Comparison of ENCODE assay signal across 1 cellular context in the genomic region with DNA sequence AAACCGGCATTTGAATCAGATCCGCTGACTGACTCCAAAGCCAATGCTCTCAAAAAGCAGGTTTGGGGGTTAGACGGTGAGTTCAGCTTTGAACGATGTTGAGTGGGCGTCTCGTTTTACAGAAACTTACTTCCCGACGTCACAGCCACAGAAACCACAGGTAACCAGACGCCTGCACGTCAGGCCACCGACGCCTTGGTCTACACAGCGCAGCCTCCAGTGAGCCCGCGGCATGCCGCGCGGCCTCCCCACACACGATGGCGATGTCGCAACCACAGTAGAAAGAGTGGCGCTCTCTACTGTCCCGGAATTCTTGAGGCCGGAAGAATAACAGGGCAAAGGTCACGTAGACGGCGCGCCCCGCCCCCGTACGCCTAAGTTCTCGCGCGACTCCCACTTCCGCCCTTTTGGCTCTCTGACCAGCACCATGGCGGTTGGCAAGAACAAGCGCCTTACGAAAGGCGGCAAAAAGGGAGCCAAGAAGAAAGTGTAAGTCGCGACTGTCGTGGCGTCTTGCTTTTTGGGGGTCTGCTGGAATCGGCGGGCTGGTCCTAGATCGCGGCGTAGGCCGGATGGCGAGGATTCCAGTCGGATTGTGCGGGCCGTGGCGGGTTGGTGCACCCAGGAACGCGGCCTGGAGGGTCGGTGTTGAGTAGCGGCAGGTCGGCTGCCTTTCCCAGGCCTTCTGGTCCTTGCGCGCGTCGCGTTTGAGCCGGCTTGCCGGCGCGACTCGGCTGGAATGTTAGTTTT.
TF ChIP-seq lines count a peak whose summit lies in the region.

A gene (plus strand): TSS at position 403 of the 750 bp plus-strand sequence. CDS start 25 bp downstream, at position 428.

TF ChIP-seq in HEK293, 187 proteins besides CTCF, POLR2A, EP300 and RAD21 (continued from another document and continues in another):
- TF ChIP-seq, protein P1, sequence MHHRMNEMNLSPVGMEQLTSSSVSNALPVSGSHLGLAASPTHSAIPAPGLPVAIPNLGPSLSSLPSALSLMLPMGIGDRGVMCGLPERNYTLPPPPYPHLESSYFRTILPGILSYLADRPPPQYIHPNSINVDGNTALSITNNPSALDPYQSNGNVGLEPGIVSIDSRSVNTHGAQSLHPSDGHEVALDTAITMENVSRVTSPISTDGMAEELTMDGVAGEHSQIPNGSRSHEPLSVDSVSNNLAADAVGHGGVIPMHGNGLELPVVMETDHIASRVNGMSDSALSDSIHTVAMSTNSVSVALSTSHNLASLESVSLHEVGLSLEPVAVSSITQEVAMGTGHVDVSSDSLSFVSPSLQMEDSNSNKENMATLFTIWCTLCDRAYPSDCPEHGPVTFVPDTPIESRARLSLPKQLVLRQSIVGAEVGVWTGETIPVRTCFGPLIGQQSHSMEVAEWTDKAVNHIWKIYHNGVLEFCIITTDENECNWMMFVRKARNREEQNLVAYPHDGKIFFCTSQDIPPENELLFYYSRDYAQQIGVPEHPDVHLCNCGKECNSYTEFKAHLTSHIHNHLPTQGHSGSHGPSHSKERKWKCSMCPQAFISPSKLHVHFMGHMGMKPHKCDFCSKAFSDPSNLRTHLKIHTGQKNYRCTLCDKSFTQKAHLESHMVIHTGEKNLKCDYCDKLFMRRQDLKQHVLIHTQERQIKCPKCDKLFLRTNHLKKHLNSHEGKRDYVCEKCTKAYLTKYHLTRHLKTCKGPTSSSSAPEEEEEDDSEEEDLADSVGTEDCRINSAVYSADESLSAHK (tag by site-specific recombination; IDR thresholded peaks at IDR 0.05): peak; percentile 86
- TF ChIP-seq ZNF155 (tag by site-specific recombination; IDR thresholded peaks at IDR 0.05) (no peak), ZNF24 (tag by site-specific recombination; IDR thresholded peaks at IDR 0.05) (peak; percentile 86; the same call in 1 of the 2 replicates), ZNF112 (tag by site-specific recombination; IDR thresholded peaks at IDR 0.05) (no peak), ZNF514 (tag by site-specific recombination; IDR thresholded peaks at IDR 0.05) (no peak), ZNF433 (tag by site-specific recombination; IDR thresholded peaks at IDR 0.05; ENCODE audit: low read depth) (no peak), ZNF626 (tag by site-specific recombination; IDR thresholded peaks at IDR 0.05) (no peak), ZBTB1 (tag by site-specific recombination; IDR thresholded peaks at IDR 0.05) (no peak), ZNF837 (tag by site-specific recombination; IDR thresholded peaks at IDR 0.05) (no peak), ZNF529 (tag by site-specific recombination; IDR thresholded peaks at IDR 0.05; ENCODE audit: insufficient replicate concordance) (no peak), ZNF660 (tag by site-specific recombination; IDR thresholded peaks at IDR 0.05) (peak; percentile 66; the same call in 1 of the 2 replicates), ZFP41 (tag by site-specific recombination; IDR thresholded peaks at IDR 0.05; ENCODE audit: borderline replicate concordance) (no peak), ZNF138 (tag by site-specific recombination; IDR thresholded peaks at IDR 0.05; ENCODE audit: borderline replicate concordance) (no peak), ZBTB17 (tag by site-specific recombination; IDR thresholded peaks at IDR 0.05) (peak; percentile 71), ZNF302 (tag by site-specific recombination; IDR thresholded peaks at IDR 0.05; ENCODE audit: low read depth) (no peak), SALL2 (tag by site-specific recombination; IDR thresholded peaks at IDR 0.05; ENCODE audit: borderline replicate concordance) (no peak), MYNN (tag by site-specific recombination; IDR thresholded peaks at IDR 0.05; ENCODE audit: borderline replicate concordance) (peak; percentile 15; the same call in 1 of the 2 replicates), SP7 (tag by site-specific recombination; IDR thresholded peaks at IDR 0.05) (peak; percentile 88), ZBTB8A (tag by site-specific recombination; IDR thresholded peaks at IDR 0.05) (no peak; the same call in 1 of the 2 replicates), ZNF707 (tag by site-specific recombination; IDR thresholded peaks at IDR 0.05) (no peak), ZNF555 (tag by site-specific recombination; conservative IDR thresholded peaks at IDR 0.05) (no peak), FEZF1 (tag by site-specific recombination; IDR thresholded peaks at IDR 0.05) (no peak), KLF16 (tag by site-specific recombination; IDR thresholded peaks at IDR 0.05) (peak; percentile 96), ZNF114 (tag by site-specific recombination; IDR thresholded peaks at IDR 0.05) (no peak), PRDM1 (tag by site-specific recombination; IDR thresholded peaks at IDR 0.05) (no peak), ZNF16 (tag by site-specific recombination; IDR thresholded peaks at IDR 0.05; ENCODE audit: low read depth) (no peak), ZNF624 (tag by site-specific recombination; IDR thresholded peaks at IDR 0.05) (no peak), MZF1 (tag by site-specific recombination; IDR thresholded peaks at IDR 0.05; ENCODE audit: borderline replicate concordance) (no peak), ZNF211 (tag by site-specific recombination; IDR thresholded peaks at IDR 0.05; ENCODE audit: low read depth) (no peak), ZNF404 (tag by site-specific recombination; IDR thresholded peaks at IDR 0.05) (no peak), ZNF610 (tag by site-specific recombination; IDR thresholded peaks at IDR 0.05; ENCODE audit: borderline replicate concordance) (peak; percentile 86), SP2 (tag by site-specific recombination; IDR thresholded peaks at IDR 0.05) (peak; percentile 85), ZNF341 (tag by site-specific recombination; IDR thresholded peaks at IDR 0.05; ENCODE audit: low read depth) (no peak), ZNF791 (tag by site-specific recombination; IDR thresholded peaks at IDR 0.05) (no peak), WT1 (tag by site-specific recombination; IDR thresholded peaks at IDR 0.05) (peak; percentile 53), ZNF174 (tag by site-specific recombination; IDR thresholded peaks at IDR 0.05) (no peak), ZNF175 (tag by site-specific recombination; IDR thresholded peaks at IDR 0.05) (no peak), ZNF558 (tag by site-specific recombination; IDR thresholded peaks at IDR 0.05) (peak; percentile 30; the same call in 1 of the 2 replicates), ZSCAN30 (tag by site-specific recombination; IDR thresholded peaks at IDR 0.05) (no peak), ZNF157 (tag by site-specific recombination; IDR thresholded peaks at IDR 0.05) (no peak)
- TF ChIP-seq, protein P2, sequence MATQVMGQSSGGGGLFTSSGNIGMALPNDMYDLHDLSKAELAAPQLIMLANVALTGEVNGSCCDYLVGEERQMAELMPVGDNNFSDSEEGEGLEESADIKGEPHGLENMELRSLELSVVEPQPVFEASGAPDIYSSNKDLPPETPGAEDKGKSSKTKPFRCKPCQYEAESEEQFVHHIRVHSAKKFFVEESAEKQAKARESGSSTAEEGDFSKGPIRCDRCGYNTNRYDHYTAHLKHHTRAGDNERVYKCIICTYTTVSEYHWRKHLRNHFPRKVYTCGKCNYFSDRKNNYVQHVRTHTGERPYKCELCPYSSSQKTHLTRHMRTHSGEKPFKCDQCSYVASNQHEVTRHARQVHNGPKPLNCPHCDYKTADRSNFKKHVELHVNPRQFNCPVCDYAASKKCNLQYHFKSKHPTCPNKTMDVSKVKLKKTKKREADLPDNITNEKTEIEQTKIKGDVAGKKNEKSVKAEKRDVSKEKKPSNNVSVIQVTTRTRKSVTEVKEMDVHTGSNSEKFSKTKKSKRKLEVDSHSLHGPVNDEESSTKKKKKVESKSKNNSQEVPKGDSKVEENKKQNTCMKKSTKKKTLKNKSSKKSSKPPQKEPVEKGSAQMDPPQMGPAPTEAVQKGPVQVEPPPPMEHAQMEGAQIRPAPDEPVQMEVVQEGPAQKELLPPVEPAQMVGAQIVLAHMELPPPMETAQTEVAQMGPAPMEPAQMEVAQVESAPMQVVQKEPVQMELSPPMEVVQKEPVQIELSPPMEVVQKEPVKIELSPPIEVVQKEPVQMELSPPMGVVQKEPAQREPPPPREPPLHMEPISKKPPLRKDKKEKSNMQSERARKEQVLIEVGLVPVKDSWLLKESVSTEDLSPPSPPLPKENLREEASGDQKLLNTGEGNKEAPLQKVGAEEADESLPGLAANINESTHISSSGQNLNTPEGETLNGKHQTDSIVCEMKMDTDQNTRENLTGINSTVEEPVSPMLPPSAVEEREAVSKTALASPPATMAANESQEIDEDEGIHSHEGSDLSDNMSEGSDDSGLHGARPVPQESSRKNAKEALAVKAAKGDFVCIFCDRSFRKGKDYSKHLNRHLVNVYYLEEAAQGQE (tag by site-specific recombination; IDR thresholded peaks at IDR 0.05): peak; percentile 38
- TF ChIP-seq, protein P3, sequence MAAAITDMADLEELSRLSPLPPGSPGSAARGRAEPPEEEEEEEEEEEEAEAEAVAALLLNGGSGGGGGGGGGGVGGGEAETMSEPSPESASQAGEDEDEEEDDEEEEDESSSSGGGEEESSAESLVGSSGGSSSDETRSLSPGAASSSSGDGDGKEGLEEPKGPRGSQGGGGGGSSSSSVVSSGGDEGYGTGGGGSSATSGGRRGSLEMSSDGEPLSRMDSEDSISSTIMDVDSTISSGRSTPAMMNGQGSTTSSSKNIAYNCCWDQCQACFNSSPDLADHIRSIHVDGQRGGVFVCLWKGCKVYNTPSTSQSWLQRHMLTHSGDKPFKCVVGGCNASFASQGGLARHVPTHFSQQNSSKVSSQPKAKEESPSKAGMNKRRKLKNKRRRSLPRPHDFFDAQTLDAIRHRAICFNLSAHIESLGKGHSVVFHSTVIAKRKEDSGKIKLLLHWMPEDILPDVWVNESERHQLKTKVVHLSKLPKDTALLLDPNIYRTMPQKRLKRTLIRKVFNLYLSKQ (tag by site-specific recombination; IDR thresholded peaks at IDR 0.05; ENCODE audit: borderline replicate concordance): no peak
- TF ChIP-seq, protein P4, sequence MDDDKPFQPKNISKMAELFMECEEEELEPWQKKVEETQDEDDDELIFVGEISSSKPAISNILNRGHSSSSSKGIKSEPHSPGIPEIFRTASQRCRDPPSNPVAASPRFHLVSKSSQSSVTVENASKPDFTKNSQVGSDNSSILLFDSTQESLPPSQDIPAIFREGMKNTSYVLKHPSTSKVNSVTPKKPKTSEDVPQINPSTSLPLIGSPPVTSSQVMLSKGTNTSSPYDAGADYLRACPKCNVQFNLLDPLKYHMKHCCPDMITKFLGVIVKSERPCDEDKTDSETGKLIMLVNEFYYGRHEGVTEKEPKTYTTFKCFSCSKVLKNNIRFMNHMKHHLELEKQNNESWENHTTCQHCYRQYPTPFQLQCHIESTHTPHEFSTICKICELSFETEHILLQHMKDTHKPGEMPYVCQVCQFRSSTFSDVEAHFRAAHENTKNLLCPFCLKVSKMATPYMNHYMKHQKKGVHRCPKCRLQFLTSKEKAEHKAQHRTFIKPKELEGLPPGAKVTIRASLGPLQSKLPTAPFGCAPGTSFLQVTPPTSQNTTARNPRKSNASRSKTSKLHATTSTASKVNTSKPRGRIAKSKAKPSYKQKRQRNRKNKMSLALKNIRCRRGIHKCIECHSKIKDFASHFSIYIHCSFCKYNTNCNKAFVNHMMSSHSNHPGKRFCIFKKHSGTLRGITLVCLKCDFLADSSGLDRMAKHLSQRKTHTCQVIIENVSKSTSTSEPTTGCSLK (tag by site-specific recombination; IDR thresholded peaks at IDR 0.05): no peak
- TF ChIP-seq, protein P5, sequence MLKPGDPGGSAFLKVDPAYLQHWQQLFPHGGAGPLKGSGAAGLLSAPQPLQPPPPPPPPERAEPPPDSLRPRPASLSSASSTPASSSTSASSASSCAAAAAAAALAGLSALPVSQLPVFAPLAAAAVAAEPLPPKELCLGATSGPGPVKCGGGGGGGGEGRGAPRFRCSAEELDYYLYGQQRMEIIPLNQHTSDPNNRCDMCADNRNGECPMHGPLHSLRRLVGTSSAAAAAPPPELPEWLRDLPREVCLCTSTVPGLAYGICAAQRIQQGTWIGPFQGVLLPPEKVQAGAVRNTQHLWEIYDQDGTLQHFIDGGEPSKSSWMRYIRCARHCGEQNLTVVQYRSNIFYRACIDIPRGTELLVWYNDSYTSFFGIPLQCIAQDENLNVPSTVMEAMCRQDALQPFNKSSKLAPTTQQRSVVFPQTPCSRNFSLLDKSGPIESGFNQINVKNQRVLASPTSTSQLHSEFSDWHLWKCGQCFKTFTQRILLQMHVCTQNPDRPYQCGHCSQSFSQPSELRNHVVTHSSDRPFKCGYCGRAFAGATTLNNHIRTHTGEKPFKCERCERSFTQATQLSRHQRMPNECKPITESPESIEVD (tag by site-specific recombination; IDR thresholded peaks at IDR 0.05): no peak; the same call in 1 of the 2 replicates
- TF ChIP-seq, protein P6, sequence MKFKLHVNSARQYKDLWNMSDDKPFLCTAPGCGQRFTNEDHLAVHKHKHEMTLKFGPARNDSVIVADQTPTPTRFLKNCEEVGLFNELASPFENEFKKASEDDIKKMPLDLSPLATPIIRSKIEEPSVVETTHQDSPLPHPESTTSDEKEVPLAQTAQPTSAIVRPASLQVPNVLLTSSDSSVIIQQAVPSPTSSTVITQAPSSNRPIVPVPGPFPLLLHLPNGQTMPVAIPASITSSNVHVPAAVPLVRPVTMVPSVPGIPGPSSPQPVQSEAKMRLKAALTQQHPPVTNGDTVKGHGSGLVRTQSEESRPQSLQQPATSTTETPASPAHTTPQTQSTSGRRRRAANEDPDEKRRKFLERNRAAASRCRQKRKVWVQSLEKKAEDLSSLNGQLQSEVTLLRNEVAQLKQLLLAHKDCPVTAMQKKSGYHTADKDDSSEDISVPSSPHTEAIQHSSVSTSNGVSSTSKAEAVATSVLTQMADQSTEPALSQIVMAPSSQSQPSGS (tag by site-specific recombination; IDR thresholded peaks at IDR 0.05; ENCODE audit: low read depth): no peak
- TF ChIP-seq, protein P7, sequence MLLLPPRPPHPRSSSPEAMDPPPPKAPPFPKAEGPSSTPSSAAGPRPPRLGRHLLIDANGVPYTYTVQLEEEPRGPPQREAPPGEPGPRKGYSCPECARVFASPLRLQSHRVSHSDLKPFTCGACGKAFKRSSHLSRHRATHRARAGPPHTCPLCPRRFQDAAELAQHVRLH (tag by site-specific recombination; IDR thresholded peaks at IDR 0.05): peak; percentile 63; the same call in 1 of the 2 replicates
- TF ChIP-seq, protein P8, sequence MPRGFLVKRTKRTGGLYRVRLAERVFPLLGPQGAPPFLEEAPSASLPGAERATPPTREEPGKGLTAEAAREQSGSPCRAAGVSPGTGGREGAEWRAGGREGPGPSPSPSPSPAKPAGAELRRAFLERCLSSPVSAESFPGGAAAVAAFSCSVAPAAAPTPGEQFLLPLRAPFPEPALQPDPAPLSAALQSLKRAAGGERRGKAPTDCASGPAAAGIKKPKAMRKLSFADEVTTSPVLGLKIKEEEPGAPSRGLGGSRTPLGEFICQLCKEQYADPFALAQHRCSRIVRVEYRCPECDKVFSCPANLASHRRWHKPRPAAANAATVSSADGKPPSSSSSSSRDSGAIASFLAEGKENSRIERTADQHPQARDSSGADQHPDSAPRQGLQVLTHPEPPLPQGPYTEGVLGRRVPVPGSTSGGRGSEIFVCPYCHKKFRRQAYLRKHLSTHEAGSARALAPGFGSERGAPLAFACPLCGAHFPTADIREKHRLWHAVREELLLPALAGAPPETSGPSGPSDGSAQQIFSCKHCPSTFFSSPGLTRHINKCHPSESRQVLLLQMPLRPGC (tag by site-specific recombination; IDR thresholded peaks at IDR 0.05): peak; percentile 100
- TF ChIP-seq, protein P9, sequence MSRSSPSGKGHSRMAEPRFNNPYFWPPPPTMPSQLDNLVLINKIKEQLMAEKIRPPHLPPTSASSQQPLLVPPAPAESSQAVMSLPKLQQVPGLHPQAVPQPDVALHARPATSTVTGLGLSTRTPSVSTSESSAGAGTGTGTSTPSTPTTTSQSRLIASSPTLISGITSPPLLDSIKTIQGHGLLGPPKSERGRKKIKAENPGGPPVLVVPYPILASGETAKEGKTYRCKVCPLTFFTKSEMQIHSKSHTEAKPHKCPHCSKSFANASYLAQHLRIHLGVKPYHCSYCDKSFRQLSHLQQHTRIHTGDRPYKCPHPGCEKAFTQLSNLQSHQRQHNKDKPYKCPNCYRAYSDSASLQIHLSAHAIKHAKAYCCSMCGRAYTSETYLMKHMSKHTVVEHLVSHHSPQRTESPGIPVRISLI (tag by site-specific recombination; IDR thresholded peaks at IDR 0.05): no peak
